Comparison of ENCODE assay signal across 27 cellular contexts in the genomic region with DNA sequence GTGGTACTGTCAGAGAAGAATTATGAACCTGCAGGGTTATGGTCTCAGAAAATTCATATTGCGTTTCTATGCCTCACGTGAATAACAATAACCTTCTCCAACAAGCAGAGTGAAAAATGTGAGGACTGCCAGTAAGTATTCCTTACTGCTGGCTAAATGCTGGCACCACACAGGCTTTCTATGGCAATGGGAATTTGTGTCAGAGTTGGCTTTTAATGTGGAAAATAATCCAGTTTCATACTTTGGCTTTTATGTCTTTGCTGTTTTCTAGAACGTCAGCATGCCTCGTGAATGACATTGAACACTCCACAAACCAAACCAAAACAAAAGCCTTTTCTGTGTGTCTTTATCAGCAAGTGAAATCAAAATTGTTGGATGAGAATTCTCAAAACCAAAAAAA.
DNase-seq lines count a peak whose midpoint lies in the region; ATAC-seq lines count a peak whose summit lies in the region.
"Had no signal": no experiment of that assay in that cellular context is flagged by ENCODE, and none has a peak within 500 bp of the region (broad histone marks: within the 10 kb centered on the region; RNA-seq: fewer than 3 reads in every experiment).

No MANE protein-coding gene starts in this region.

- H3K36me3 Mint-ChIP-seq in natural killer cell treated with Interleukin-12 subunit alpha and Interleukin-12 subunit beta and Interleukin-15 and Interleukin-18, amount 100 ng/mL, for 72 hours = no peaks in the 10 kb centered on the region
- H3K36me3 Mint-ChIP-seq: CD4-positive, alpha-beta memory T cell had no signal

- DNase-seq in COLO829 (ENCODE audit: low spot score) (peak; percentile 79), SK-MEL-5 (ENCODE audit: low read depth, low spot score) (peak; percentile 94), epidermal melanocyte (ENCODE audit: insufficient read length, low spot score) (peak; percentile 34), trophoblast cell (peak; percentile 71 to 88), anterior cingulate cortex (lab: John Stamatoyannopoulos, UW) (no peak), left colon (no peak)
- DNase-seq in natural killer cell treated with Interleukin-12 subunit alpha and Interleukin-12 subunit beta and Interleukin-15 and Interleukin-18, amount 100 ng/mL, for 72 hours (ENCODE audit: low spot score) = no peak
- DNase-seq: 8988T; Calu3; CD4-positive, alpha-beta memory T cell; DMS153; H9; HFFc6; MM.1S; NCI-H1048; NCI-H1417 treated with DMSO at 0.1 percent for 48 hours; NCI-H187 treated with DMSO at 0.1 percent for 48 hours; NCI-H226; NCI-H510A treated with DMSO at 0.1 percent for 48 hours; NCI-H82 had no signal

- no peak overlapping the region for H2BK12ac ChIP-seq in trophoblast cell (ENCODE audit: low read length)

- intact Hi-C loops in left colon (cut with DNase I, micrococcal nuclease) = no loop called here

- H2BK5ac ChIP-seq in trophoblast cell (ENCODE audit: low read depth, low read length, poor library complexity) = no peak overlapping the region

- no peak overlapping the region for H4K91ac ChIP-seq in trophoblast cell (ENCODE audit: low read depth, low read length)

- no peak overlapping the region for H3K18ac ChIP-seq in trophoblast cell (ENCODE audit: low read length)

- no peaks in the 10 kb centered on the region for H3K36me3 ChIP-seq in trophoblast cell (ENCODE audit: control insufficient read depth in 1 of 2, insufficient read depth in 2 of 2, low read length in 2 of 2)
- H3K36me3 ChIP-seq: SJSA1 had no signal

- H3K4me3 ChIP-seq in trophoblast cell (ENCODE audit: low read depth, low read length) = no peak overlapping the region
- H3K4me3 ChIP-seq: BLaER1 treated with 17β-estradiol and CSF1 and Interleukin-3, amounts not matched to agents 10 nM and 100 nM; K562; SJSA1 had no signal

- no peak overlapping the region for H2AK5ac ChIP-seq in trophoblast cell (ENCODE audit: low read length)

- no peak overlapping the region for H4K12ac ChIP-seq in trophoblast cell (ENCODE audit: low read depth, low read length)

- ATAC-seq in natural killer cell treated with Interleukin-12 subunit alpha and Interleukin-12 subunit beta and Interleukin-15 and Interleukin-18, amount 100 ng/mL, for 72 hours = no peak
- ATAC-seq in left colon (no peak), GM19395 (IDR thresholded peaks at IDR 0.05; ENCODE audit: unreplicated experiment) (no peak)
- ATAC-seq: HepG2, K562, Right ventricle myocardium inferior had no signal

- no peak overlapping the region for H3K14ac ChIP-seq in trophoblast cell (ENCODE audit: low read length)

- peaks cover 5 to 16% of the 10 kb centered on the region in 2 donors for H3K27me3 Mint-ChIP-seq in natural killer cell treated with Interleukin-12 subunit alpha and Interleukin-12 subunit beta and Interleukin-15 and Interleukin-18, amount 100 ng/mL, for 72 hours
- H3K27me3 Mint-ChIP-seq: CD4-positive, alpha-beta memory T cell had no signal

- H3K9ac ChIP-seq in trophoblast cell (ENCODE audit: low read length) = no peak overlapping the region
- H3K9ac ChIP-seq: BLaER1 treated with 17β-estradiol and CSF1 and Interleukin-3, amounts not matched to agents 10 nM and 100 nM had no signal

- WGBS in trophoblast cell (ENCODE audit: extremely low coverage, insufficient coverage, insufficient read length) = no CpG with 5 or more reads among the region's 4 CpGs

- peaks cover 2 to 9% of the 10 kb centered on the region in 2 experiments for H3K4me1 ChIP-seq in trophoblast cell (ENCODE audit: control insufficient read depth in 1 of 2, insufficient read depth in 2 of 2, low read length in 2 of 2)

- no peaks in the 10 kb centered on the region for H3K79me2 ChIP-seq in trophoblast cell (ENCODE audit: control insufficient read depth, insufficient read depth, low read length, poor library complexity)

- H3K27ac Mint-ChIP-seq in natural killer cell treated with Interleukin-12 subunit alpha and Interleukin-12 subunit beta and Interleukin-15 and Interleukin-18, amount 100 ng/mL, for 72 hours = no peak overlapping the region
- H3K27ac Mint-ChIP-seq: CD4-positive, alpha-beta memory T cell; H9; HFFc6 had no signal

- no peaks in the 10 kb centered on the region for H3K27me3 ChIP-seq in trophoblast cell (ENCODE audit: insufficient read depth, low read length)
- H3K27me3 ChIP-seq: BLaER1 treated with 17β-estradiol and CSF1 and Interleukin-3, amounts not matched to agents 10 nM and 100 nM; SJSA1 had no signal

- no peak overlapping the region for H2AFZ ChIP-seq in trophoblast cell (ENCODE audit: insufficient read depth, low read length, poor library complexity)

- H3K4ac ChIP-seq in trophoblast cell (ENCODE audit: low read depth, low read length) = no peak overlapping the region

- H3K9me3 ChIP-seq in trophoblast cell (ENCODE audit: insufficient read depth, low read depth, low read length) = no peaks in the 10 kb centered on the region
- H3K9me3 ChIP-seq: SJSA1 had no signal

- in situ Hi-C loops in SK-MEL-5 (cut with HindIII; ENCODE audit: low pct_unique_long_range_greater_than_20kb, low sequenced_read_pairs) = no loop called here

- H3K4me3 Mint-ChIP-seq in natural killer cell treated with Interleukin-12 subunit alpha and Interleukin-12 subunit beta and Interleukin-15 and Interleukin-18, amount 100 ng/mL, for 72 hours = no peak overlapping the region
- H3K4me3 Mint-ChIP-seq: CD4-positive, alpha-beta memory T cell; H9; HFFc6 had no signal

- no peak overlapping the region for H3K23ac ChIP-seq in trophoblast cell (ENCODE audit: low read length)

- H3K9me3 Mint-ChIP-seq in natural killer cell treated with Interleukin-12 subunit alpha and Interleukin-12 subunit beta and Interleukin-15 and Interleukin-18, amount 100 ng/mL, for 72 hours = peaks cover 4% of the 10 kb centered on the region
- H3K9me3 Mint-ChIP-seq: H9 had no signal

- H3K27ac ChIP-seq in trophoblast cell (ENCODE audit: low read depth, low read length) = no peak overlapping the region
- H3K27ac ChIP-seq: BLaER1 treated with 17β-estradiol and CSF1 and Interleukin-3, amounts not matched to agents 10 nM and 100 nM; HL-60; SJSA1 had no signal

- no peak overlapping the region for H4K8ac ChIP-seq in trophoblast cell (ENCODE audit: low read depth, low read length)

- H3K4me1 Mint-ChIP-seq in natural killer cell treated with Interleukin-12 subunit alpha and Interleukin-12 subunit beta and Interleukin-15 and Interleukin-18, amount 100 ng/mL, for 72 hours (ENCODE audit: low read depth in 2 of 2) = no peaks in the 10 kb centered on the region
- H3K4me1 Mint-ChIP-seq: CD4-positive, alpha-beta memory T cell had no signal

- H3K79me1 ChIP-seq in trophoblast cell (ENCODE audit: low read length) = peaks cover 1% of the 10 kb centered on the region

- H2BK120ac ChIP-seq in trophoblast cell (ENCODE audit: insufficient read depth, low read length, poor library complexity) = no peak overlapping the region

- no peak overlapping the region for H3K4me2 ChIP-seq in trophoblast cell (ENCODE audit: low read length)

Comparison
In these comparisons a context has a peak if more than half of its experiments do, and no peak if none do; other contexts are left out.
1. DNase-seq: peak in COLO829 (single experiment), SK-MEL-5 (single experiment), epidermal melanocyte (single experiment) and trophoblast cell (2 of 2); none in natural killer cell treated with Interleukin-12 subunit alpha and Interleukin-12 subunit beta and Interleukin-15 and Interleukin-18, amount 100 ng/mL, for 72 hours (single experiment), anterior cingulate cortex (0 of 58) and left colon (0 of 2).